In the genomic region with DNA sequence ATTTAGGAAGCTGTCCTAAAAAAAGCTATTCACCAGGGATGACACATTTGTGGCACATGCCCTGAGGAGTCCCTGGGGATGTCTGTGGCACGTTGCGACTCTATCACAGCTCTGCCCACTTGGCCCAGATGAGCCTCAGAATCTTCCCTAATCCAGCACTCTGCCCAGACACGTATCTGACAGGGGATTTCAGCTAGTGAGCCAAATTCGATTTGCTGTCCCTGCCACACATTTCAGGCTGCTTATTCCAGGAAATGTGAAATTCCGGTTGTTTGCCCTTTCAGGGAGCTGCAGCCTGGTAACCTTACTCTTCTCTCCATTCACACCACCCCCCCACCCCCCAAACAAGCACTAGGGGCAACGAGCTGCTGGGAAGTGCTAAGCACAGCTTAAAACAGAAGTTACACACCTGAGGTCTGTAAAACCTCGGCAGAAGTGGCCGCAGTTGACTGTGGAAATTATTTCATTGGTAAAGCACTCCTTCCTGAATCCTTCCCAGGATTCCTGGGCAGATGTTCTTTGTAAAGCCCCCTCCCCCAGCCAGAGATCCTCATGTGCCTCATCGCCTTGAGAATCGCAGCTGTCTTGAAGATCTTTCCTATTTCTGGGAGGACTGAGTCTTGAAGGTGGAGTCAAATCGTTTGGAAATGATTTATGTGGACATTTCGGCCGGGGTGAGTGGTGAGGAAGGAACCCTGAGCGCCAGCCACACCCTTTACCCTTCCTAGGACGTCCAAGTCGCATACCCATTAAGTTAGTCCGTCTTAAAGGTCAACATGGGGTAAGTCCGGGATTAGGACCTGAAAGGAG, we compare ENCODE assay signal across 9 cellular contexts.
DNase-seq lines count a peak whose midpoint lies in the region; ATAC-seq and TF ChIP-seq lines count a peak whose summit lies in the region.
"Had no signal": no experiment of that assay in that cellular context is flagged by ENCODE, and none has a peak within 500 bp of the region (broad histone marks: within the 10 kb centered on the region; RNA-seq: fewer than 3 reads in every experiment).

No MANE protein-coding gene starts in this region.

- no peak for DNase-seq in H9
- DNase-seq in SK-N-SH, result peak; percentile 39
- peak in 3 of 5 donors; percentile 28 to 62 (median 44) for DNase-seq in heart left ventricle
- peak in 1 of 2 donors; percentile 76 for DNase-seq in suprapubic skin (ENCODE audit: low spot score in 2 of 2)
- DNase-seq in activated T-cell treated with anti-CD3 and anti-CD28 coated beads for 4 hours, result no peak
- no peak for DNase-seq in NCI-H748 treated with DMSO at 0.1 percent for 48 hours (lab: John Stamatoyannopoulos, UW)
- DNase-seq in stimulated activated CD4-positive, alpha-beta T cell treated with anti-CD3 and anti-CD28 coated beads, Interleukin-4, amount 100 ng/mL, for 24 hours, result no peak
- DNase-seq: NCI-H2107 had no signal

- H2BK12ac ChIP-seq in H9 (ENCODE audit: insufficient read length, low read depth, low read length), result no peak overlapping the region

- TF ChIP-seq POLR2A in heart left ventricle (IDR thresholded peaks at IDR 0.05) (no peak), suprapubic skin (IDR thresholded peaks at IDR 0.05) (no peak)

- TF ChIP-seq CTCF in H9 (conservative IDR thresholded peaks at IDR 0.05), result no peak
- TF ChIP-seq CTCF in SK-N-SH (IDR thresholded peaks at IDR 0.05), result no peak
- TF ChIP-seq CTCF in heart left ventricle (IDR thresholded peaks at IDR 0.05), result no peak
- TF ChIP-seq CTCF in suprapubic skin (IDR thresholded peaks at IDR 0.05), result no peak

- peaks cover 10 to 11% of the 10 kb centered on the region in 2 experiments for H3K4me1 Mint-ChIP-seq in H9

- no peaks in the 10 kb centered on the region for H3K9me3 ChIP-seq in H9 (ENCODE audit: control insufficient read depth, low read depth, low read length)
- H3K9me3 ChIP-seq in SK-N-SH, result no peaks in the 10 kb centered on the region
- no peaks in the 10 kb centered on the region for H3K9me3 ChIP-seq in heart left ventricle
- no peaks in the 10 kb centered on the region for H3K9me3 ChIP-seq in suprapubic skin

- CTCF ChIA-PET in SK-N-SH (lab: Yijun Ruan, JAX), result interaction anchor here (0.9 to 4.8 kb wide), 5 partner anchors 8 to 545 kb away, joined by 3 to 37 read pairs (median 7); no protein-coding TSS in a partner anchor

- no peak overlapping the region for H3K14ac ChIP-seq in H9 (ENCODE audit: insufficient read depth, low read length)

- TF ChIP-seq EP300 in SK-N-SH (IDR thresholded peaks at IDR 0.05; ENCODE audit: borderline replicate concordance in 1 of 2, low read depth in 1 of 2, low read length in 1 of 2) (no peak), suprapubic skin (IDR thresholded peaks at IDR 0.05) (no peak)

- H3T11ph ChIP-seq in H9 (ENCODE audit: low read length), result no peak overlapping the region

- no CpG with 5 or more reads among the region's 18 CpGs for WGBS in H9 (ENCODE audit: extremely low coverage, insufficient read length, low lambda C conversion rate)
- WGBS in SK-N-SH (ENCODE audit: low lambda C conversion rate), result 64% methylated on average over 17 of the region's 18 CpGs
- whole genome bisulfite sequencing in heart left ventricle, 4 donors, result 30 to 40% (median 37%) methylated on average over 18 of the region's 18 CpGs
- 10% methylated on average over 15 of the region's 18 CpGs for WGBS in suprapubic skin

- H3F3A ChIP-seq in SK-N-SH (replicated peaks; ENCODE audit: insufficient read depth), result no peaks in the 10 kb centered on the region

- H3K9me3 Mint-ChIP-seq in H9, result no peaks in the 10 kb centered on the region

- H3K27ac Mint-ChIP-seq in H9, result peak overlapping the region in 2 of 3 experiments; percentile 44 to 65; a peak in 1 of 7 replicates

- no peak overlapping the region for H2BK5ac ChIP-seq in H9 (ENCODE audit: insufficient read length, low read length)

- H3K4me3 Mint-ChIP-seq in H9, result no peak overlapping the region

- H3K56ac ChIP-seq in H9 (ENCODE audit: insufficient read length, low read depth, low read length), result no peak overlapping the region

- no peak overlapping the region for H3K23ac ChIP-seq in H9 (ENCODE audit: insufficient read length, low read depth, low read length)

- H3K27me3 ChIP-seq in H9 (ENCODE audit: insufficient read depth, low read length) (no peaks in the 10 kb centered on the region), SK-N-SH (ENCODE audit: insufficient read depth) (no peaks in the 10 kb centered on the region), heart left ventricle (no peaks in the 10 kb centered on the region), suprapubic skin (no peaks in the 10 kb centered on the region)

- H3K79me1 ChIP-seq in H9 (ENCODE audit: insufficient read depth, low read depth, low read length, poor library complexity, severe bottlenecking), result no peaks in the 10 kb centered on the region

- H4K20me1 ChIP-seq in H9 (ENCODE audit: control insufficient read depth, insufficient read depth, insufficient read length), result no peaks in the 10 kb centered on the region
- no peaks in the 10 kb centered on the region for H4K20me1 ChIP-seq in SK-N-SH (ENCODE audit: insufficient read depth)

- intact Hi-C loops in heart left ventricle (cut with DNase I), result no loop called here

- H3K36me3 ChIP-seq in SK-N-SH (replicated peaks in 1 of 2; ENCODE audit: control insufficient read depth in 1 of 2, insufficient read depth in 2 of 2, low read length in 1 of 2) (no peaks in the 10 kb centered on the region), heart left ventricle (no peaks in the 10 kb centered on the region), suprapubic skin (no peaks in the 10 kb centered on the region)

- POLR2A ChIA-PET in SK-N-SH (lab: Yijun Ruan, JAX), result interaction anchor here (0.7 kb wide), 1 partner anchor 24 kb away, joined by 3 read pairs; no protein-coding TSS in a partner anchor

- no peak overlapping the region for H3K4ac ChIP-seq in H9 (ENCODE audit: low read depth, low read length)

- no peak overlapping the region for H3K27ac ChIP-seq in H9 (ENCODE audit: insufficient read length, low read depth, low read length)
- H3K27ac ChIP-seq in SK-N-SH (ENCODE audit: low read depth in 2 of 2, low read length in 1 of 2), result peak overlapping the region in 1 of 2 experiments; percentile 53; a peak in 1 of 4 replicates
- peak overlapping the region; percentile 58 to 93 (median 84) for H3K27ac ChIP-seq in heart left ventricle
- peak overlapping the region; percentile 88 for H3K27ac ChIP-seq in suprapubic skin

- no peak overlapping the region for H4K91ac ChIP-seq in H9 (ENCODE audit: insufficient read length, low read depth, low read length)

- no peak overlapping the region for H4K8ac ChIP-seq in H9 (replicated peaks; ENCODE audit: insufficient read length, low read depth, low read length)

- no peak overlapping the region; the same call in 1 of the 2 replicates for H2BK15ac ChIP-seq in H9 (ENCODE audit: low read depth, low read length)

- H3K4me2 ChIP-seq in H9 (ENCODE audit: insufficient read depth, insufficient read length, low read length) (no peak overlapping the region), SK-N-SH (peak overlapping the region; percentile 23; the same call in 1 of the 2 replicates)

- no peak overlapping the region for H2BK20ac ChIP-seq in H9 (ENCODE audit: low read depth, low read length, poor library complexity, severe bottlenecking)

- no peaks in the 10 kb centered on the region; a peak in 2 of 7 replicates for H3K36me3 Mint-ChIP-seq in H9 (ENCODE audit: insufficient read depth in 1 of 3, low read depth in 3 of 3)

- H2AFZ ChIP-seq in H9 (ENCODE audit: low read length), result no peak overlapping the region
- H2AFZ ChIP-seq in SK-N-SH (ENCODE audit: low read depth), result no peak overlapping the region

- ATAC-seq in heart left ventricle (peak; percentile 60 to 78 (median 71)), HG03342 (IDR thresholded peaks at IDR 0.05; ENCODE audit: unreplicated experiment) (no peak)

- H3K4me3 ChIP-seq in SK-N-SH (ENCODE audit: low read depth in 2 of 2, low read length in 1 of 2), result no peak overlapping the region
- peak overlapping the region in 4 of 12 donors; percentile 11 to 20 (median 16) for H3K4me3 ChIP-seq in heart left ventricle
- H3K4me3 ChIP-seq in suprapubic skin, result peak overlapping the region; percentile 23

- H3K9ac ChIP-seq in H9 (ENCODE audit: extremely low read depth, insufficient read length, low read length) (no peak overlapping the region), SK-N-SH (no peak overlapping the region)

- no peaks in the 10 kb centered on the region for H3K79me2 ChIP-seq in H9 (ENCODE audit: insufficient read depth, low read length)
- H3K79me2 ChIP-seq in SK-N-SH (ENCODE audit: insufficient read depth), result no peaks in the 10 kb centered on the region

- H3K9me2 ChIP-seq in SK-N-SH, result no peaks in the 10 kb centered on the region

- no peak overlapping the region for H4K5ac ChIP-seq in H9 (ENCODE audit: insufficient read length, low read depth, low read length)

- no peak overlapping the region for H2AK5ac ChIP-seq in H9 (ENCODE audit: insufficient read length, low read length)

- no peak overlapping the region for H3K18ac ChIP-seq in H9 (ENCODE audit: insufficient read length, low read depth, low read length)

- no peak overlapping the region for H2BK120ac ChIP-seq in H9 (ENCODE audit: low read depth, low read length, poor library complexity, severe bottlenecking)

- no peaks in the 10 kb centered on the region for H3K23me2 ChIP-seq in H9 (ENCODE audit: insufficient read length, low read depth, low read length, poor library complexity, severe bottlenecking)

- TF ChIP-seq RAD21 in SK-N-SH (IDR thresholded peaks at IDR 0.05; ENCODE audit: low read length), result no peak

- H3K27me3 Mint-ChIP-seq in H9 (ENCODE audit: low read depth), result peaks cover 1% of the 10 kb centered on the region; the same call in 1 of the 2 replicates

- H3K4me1 ChIP-seq in H9 (ENCODE audit: insufficient read depth, low read length) (no peaks in the 10 kb centered on the region; the same call in 1 of the 2 replicates), SK-N-SH (ENCODE audit: control insufficient read depth in 1 of 2, insufficient read depth in 2 of 2, low read depth in 1 of 2, low read length in 1 of 2) (peaks cover 10 to 16% of the 10 kb centered on the region in 2 experiments; a peak in 2 of 4 replicates), heart left ventricle (peaks cover 0 to 40% (median 20%) of the 10 kb centered on the region in 12 donors), suprapubic skin (peaks cover 33% of the 10 kb centered on the region)

TF ChIP-seq in SK-N-SH, 30 proteins besides CTCF, POLR2A, EP300 and RAD21:
- no peak for TF ChIP-seq RCOR1 (IDR thresholded peaks at IDR 0.05; ENCODE audit: low read length)
- TF ChIP-seq SIN3A (IDR thresholded peaks at IDR 0.05; ENCODE audit: borderline replicate concordance, low read depth, low read length), result no peak
- TF ChIP-seq EZH2phosphoT487 (IDR thresholded peaks at IDR 0.05; ENCODE audit: borderline replicate concordance, low read depth), result no peak
- no peak for TF ChIP-seq TAF1 (IDR thresholded peaks at IDR 0.05; ENCODE audit: borderline replicate concordance, low read depth, low read length)
- no peak for TF ChIP-seq MEF2A (IDR thresholded peaks at IDR 0.05; ENCODE audit: borderline replicate concordance, low read depth)

Comparison
In these comparisons a context has a peak if more than half of its experiments do, and no peak if none do; other contexts are left out.
1. DNase-seq: peak in SK-N-SH (single experiment) and heart left ventricle (3 of 5); none in H9 (single experiment), activated T-cell treated with anti-CD3 and anti-CD28 coated beads for 4 hours (single experiment), NCI-H748 treated with DMSO at 0.1 percent for 48 hours (single experiment) and stimulated activated CD4-positive, alpha-beta T cell treated with anti-CD3 and anti-CD28 coated beads, Interleukin-4, amount 100 ng/mL, for 24 hours (single experiment).